Comparison of ENCODE assay signal across 9 cellular contexts in genomic region chr9:98575379-98576346, GRCh38.
DNase-seq lines count a peak whose midpoint lies in the region; ATAC-seq, FAIRE-seq and TF ChIP-seq lines count a peak whose summit lies in the region.
"Had no signal": no experiment of that assay in that cellular context is flagged by ENCODE, and none has a peak within 500 bp of the region (broad histone marks: within the 10 kb centered on the region; RNA-seq: fewer than 3 reads in every experiment).

No MANE protein-coding gene starts in this region.

- TF ChIP-seq POLR2A in GM12878 (IDR thresholded peaks at IDR 0.05; ENCODE audit: low read depth, low read length), result no peak

- intact Hi-C loops in activated CD4-positive, alpha-beta T cell treated with anti-CD3 and anti-CD28 coated beads, Interleukin-2, amount 10 ng/mL, durations not matched to agents 24 days and 14 days (cut with micrococcal nuclease), result no loop called here
- intact Hi-C loops in GM12878 (cut with micrococcal nuclease; ENCODE audit: unreplicated experiment), result loop anchor here (1.0 kb wide), 1 partner anchor 9 kb away; no protein-coding TSS in a partner anchor

- H4K20me1 ChIP-seq in Loucy (ENCODE audit: insufficient read depth, low read length, poor library complexity, severe bottlenecking) (no peaks in the 10 kb centered on the region), GM12878 (ENCODE audit: control insufficient read depth, insufficient read depth) (no peaks in the 10 kb centered on the region; the same call in 1 of the 2 replicates)

- DNase-seq in activated CD4-positive, alpha-beta T cell treated with anti-CD3 and anti-CD28 coated beads, Interleukin-2, amount 10 ng/mL, durations not matched to agents 24 days and 14 days, result peak; percentile 71
- no peak for DNase-seq in activated CD4-positive, alpha-beta T cell treated with anti-CD3 and anti-CD28 coated beads, Interleukin-2, amount 50 U/mL, for 4 hours
- DNase-seq in GM12878 (ENCODE audit: low read depth, low spot score), result peak; percentile 86
- DNase-seq in stimulated activated naive CD8-positive, alpha-beta T cell treated with anti-CD3 and anti-CD28 coated beads, Interleukin-15, Interleukin-2, amounts not matched to agents 100 U/mL and 50 U/mL, for 24 hours, result peak; percentile 53
- DNase-seq in NCI-H2171 (lab: John Stamatoyannopoulos, UW), result no peak
- no peak for DNase-seq in iPS-NIHi7 (ENCODE audit: extremely low spot score)

- CTCF ChIA-PET in HEK293 (lab: Yijun Ruan, JAX) (interaction anchor here (0.7 to 1.2 kb wide), 3 partner anchors 39 to 260 kb away, joined by 3 read pairs; no protein-coding TSS in a partner anchor), GM12878 (lab: Yijun Ruan, JAX) (interaction anchor here (0.6 to 2.4 kb wide), 2 partner anchors 39 to 100 kb away, joined by 4 to 11 read pairs; no protein-coding TSS in a partner anchor)

- H3K9ac ChIP-seq in Loucy (ENCODE audit: low read depth, low read length, poor library complexity, severe bottlenecking), result no peak overlapping the region
- no peak overlapping the region for H3K9ac ChIP-seq in GM12878 (ENCODE audit: control insufficient read depth, insufficient read depth, low read length)

- H3F3A ChIP-seq in Loucy (ENCODE audit: low read depth), result no peaks in the 10 kb centered on the region

- WGBS in GM12878 (ENCODE audit: insufficient coverage, insufficient replicate concordance, low lambda C conversion rate, missing lambda C conversion rate), result 0% methylated on average over 13 of the region's 13 CpGs

- peak; percentile 89 for FAIRE-seq in GM12878 (lab: Jason Lieb, UNC)

- TF ChIP-seq RAD21 in GM12878 (IDR thresholded peaks at IDR 0.05; ENCODE audit: insufficient read depth, low read depth, low read length), result no peak

- H3K4me3 ChIP-seq in HEK293 (ENCODE audit: low read depth, low read length) (no peak overlapping the region), Loucy (ENCODE audit: low read length, poor library complexity, severe bottlenecking) (peak overlapping the region; percentile 49), GM12878 (no peak overlapping the region)

- peak overlapping the region; percentile 63 for H3K4me2 ChIP-seq in Loucy (ENCODE audit: low read depth, low read length, poor library complexity, severe bottlenecking)
- peak overlapping the region; percentile 93 for H3K4me2 ChIP-seq in GM12878 (ENCODE audit: control insufficient read depth, insufficient read depth)

- no peak overlapping the region for H3K27ac ChIP-seq in HEK293 (ENCODE audit: extremely low read depth, low read depth, low read length)
- H3K27ac ChIP-seq in GM12878 (ENCODE audit: control insufficient read depth, insufficient read depth), result peak overlapping the region; percentile 31
- H3K27ac ChIP-seq: C4-2B had no signal

- H3K9me3 Mint-ChIP-seq in activated CD4-positive, alpha-beta T cell treated with anti-CD3 and anti-CD28 coated beads, Interleukin-2, amount 10 ng/mL, durations not matched to agents 24 days and 14 days, result peaks cover 6% of the 10 kb centered on the region

- no peak for TF ChIP-seq CTCF in HEK293 (tag by site-specific recombination; IDR thresholded peaks at IDR 0.05)
- no peak for TF ChIP-seq CTCF in Loucy (conservative IDR thresholded peaks at IDR 0.05; ENCODE audit: low read length)
- no peak for TF ChIP-seq CTCF in GM12878 (IDR thresholded peaks at IDR 0.05 in 2 of 3, conservative IDR thresholded peaks at IDR 0.05 in 1 of 3; ENCODE audit: control insufficient read depth in 2 of 3, extremely low read depth in 1 of 3, insufficient read depth in 1 of 3, low read depth in 3 of 3, low read length in 3 of 3)

- RAD21 ChIA-PET in GM12878 (lab: Charles Lee; ENCODE audit: unreplicated experiment), result no interaction called here

- H3K27me3 ChIP-seq in Loucy (ENCODE audit: insufficient read depth, low read length, poor library complexity, severe bottlenecking), result no peaks in the 10 kb centered on the region
- no peaks in the 10 kb centered on the region for H3K27me3 ChIP-seq in GM12878 (replicated peaks in 1 of 2; ENCODE audit: control insufficient read depth in 2 of 2, insufficient read depth in 2 of 2, low read length in 1 of 2)

- H3K79me2 ChIP-seq in Loucy (ENCODE audit: insufficient read depth, low read length), result no peaks in the 10 kb centered on the region
- no peaks in the 10 kb centered on the region for H3K79me2 ChIP-seq in GM12878 (ENCODE audit: control insufficient read depth, insufficient read depth, low read length)

- H2AFZ ChIP-seq in Loucy (ENCODE audit: low read length) (no peak overlapping the region), GM12878 (ENCODE audit: control insufficient read depth, low read depth, low read length) (no peak overlapping the region; the same call in 1 of the 2 replicates)

- H3K36me3 Mint-ChIP-seq in activated CD4-positive, alpha-beta T cell treated with anti-CD3 and anti-CD28 coated beads, Interleukin-2, amount 10 ng/mL, durations not matched to agents 24 days and 14 days (ENCODE audit: low read depth), result no peaks in the 10 kb centered on the region

- H3K4me1 Mint-ChIP-seq in activated CD4-positive, alpha-beta T cell treated with anti-CD3 and anti-CD28 coated beads, Interleukin-2, amount 10 ng/mL, durations not matched to agents 24 days and 14 days, result peaks cover 20% of the 10 kb centered on the region

- peak overlapping the region; percentile 76 for H3K27ac Mint-ChIP-seq in activated CD4-positive, alpha-beta T cell treated with anti-CD3 and anti-CD28 coated beads, Interleukin-2, amount 10 ng/mL, durations not matched to agents 24 days and 14 days

- H3K9me3 ChIP-seq in HEK293 (ENCODE audit: control insufficient read depth, insufficient read depth, low read depth, low read length) (no peaks in the 10 kb centered on the region), Loucy (ENCODE audit: insufficient read depth, low read depth, low read length) (no peaks in the 10 kb centered on the region), GM12878 (replicated peaks; ENCODE audit: control insufficient read depth, insufficient read depth, low read length) (peaks cover 3% of the 10 kb centered on the region; the same call in 2 of the 3 replicates)

- no peaks in the 10 kb centered on the region for H3K4me1 ChIP-seq in HEK293 (ENCODE audit: control insufficient read depth, insufficient read depth, low read length)
- H3K4me1 ChIP-seq in Loucy (ENCODE audit: insufficient read depth, low read length, poor library complexity, severe bottlenecking), result peaks cover 15% of the 10 kb centered on the region
- H3K4me1 ChIP-seq in GM12878 (ENCODE audit: control insufficient read depth, insufficient read depth, low read length), result peaks cover 28% of the 10 kb centered on the region

- peaks cover 41% of the 10 kb centered on the region for H3K27me3 Mint-ChIP-seq in activated CD4-positive, alpha-beta T cell treated with anti-CD3 and anti-CD28 coated beads, Interleukin-2, amount 10 ng/mL, durations not matched to agents 24 days and 14 days

- no peaks in the 10 kb centered on the region for H3K9me2 ChIP-seq in Loucy (replicated peaks; ENCODE audit: low read depth, low read length)

- SMC1A ChIA-PET in GM12878 (lab: Charles Lee; ENCODE audit: uncharacterized antibody, unreplicated experiment), result no interaction called here

- TF ChIP-seq EP300 in GM12878 (IDR thresholded peaks at IDR 0.05; ENCODE audit: borderline replicate concordance in 1 of 2, control insufficient read depth in 1 of 2, low read depth in 2 of 2, low read length in 2 of 2), result peak in 1 of 2 experiments; percentile 27; a peak in 1 of 4 replicates

- peak; percentile 87 for ATAC-seq in GM12878
- ATAC-seq in stimulated activated naive CD8-positive, alpha-beta T cell treated with anti-CD3 and anti-CD28 coated beads, Interleukin-15, Interleukin-2, amounts not matched to agents 100 U/mL and 50 U/mL, for 24 hours, result peak; percentile 62

- POLR2A ChIA-PET in HEK293 (lab: Yijun Ruan, JAX), result no interaction called here
- POLR2A ChIA-PET in GM12878 (lab: Charles Lee), result no interaction called here

- no peaks in the 10 kb centered on the region for H3K36me3 ChIP-seq in HEK293 (ENCODE audit: control insufficient read depth in 2 of 2, insufficient read depth in 1 of 2, low read length in 2 of 2)
- H3K36me3 ChIP-seq in Loucy (ENCODE audit: insufficient read depth, low read length), result no peaks in the 10 kb centered on the region
- no peaks in the 10 kb centered on the region for H3K36me3 ChIP-seq in GM12878 (ENCODE audit: control insufficient read depth in 2 of 2, insufficient read depth in 2 of 2, low read length in 1 of 2)

- no TSS peak for BruUV-seq in GM12878 (replicated peaks; lab: Mats Ljungman, UMichigan)

- H3K4me3 Mint-ChIP-seq in activated CD4-positive, alpha-beta T cell treated with anti-CD3 and anti-CD28 coated beads, Interleukin-2, amount 10 ng/mL, durations not matched to agents 24 days and 14 days, result peak overlapping the region; percentile 40

- in situ Hi-C loops in GM12878 (cut with MboI), result no loop called here

TF ChIP-seq in HEK293, 187 proteins besides CTCF, POLR2A, EP300 and RAD21 (continues in another document):
- TF ChIP-seq ZNF580 (tag by site-specific recombination; IDR thresholded peaks at IDR 0.05), result no peak
- TF ChIP-seq ZFHX2 (tag by site-specific recombination; conservative IDR thresholded peaks at IDR 0.05), result peak; percentile 79
- peak; percentile 84 for TF ChIP-seq EGR2 (tag by site-specific recombination; IDR thresholded peaks at IDR 0.05; ENCODE audit: low read depth)
- no peak for TF ChIP-seq ZNF623 (tag by site-specific recombination; IDR thresholded peaks at IDR 0.05)
- no peak for TF ChIP-seq FEZF1 (tag by site-specific recombination; IDR thresholded peaks at IDR 0.05)
- no peak for TF ChIP-seq ZNF747 (tag by site-specific recombination; IDR thresholded peaks at IDR 0.05)
- no peak for TF ChIP-seq ZNF621 (tag by site-specific recombination; IDR thresholded peaks at IDR 0.05)

TF ChIP-seq in GM12878, 131 proteins besides CTCF, POLR2A, EP300 and RAD21 (continues in another document):
- TF ChIP-seq ATF3 (IDR thresholded peaks at IDR 0.05; ENCODE audit: borderline replicate concordance, extremely low read depth, low read depth, low read length), result no peak
- no peak for TF ChIP-seq KLF5 (IDR thresholded peaks at IDR 0.05; ENCODE audit: partially characterized antibody)
- TF ChIP-seq MLLT1 (IDR thresholded peaks at IDR 0.05), result peak; percentile 83

Comparison
In these comparisons a context has a peak if more than half of its experiments do, and no peak if none do; other contexts are left out.
1. DNase-seq: peak in activated CD4-positive, alpha-beta T cell treated with anti-CD3 and anti-CD28 coated beads, Interleukin-2, amount 10 ng/mL, durations not matched to agents 24 days and 14 days (single experiment), GM12878 (single experiment) and stimulated activated naive CD8-positive, alpha-beta T cell treated with anti-CD3 and anti-CD28 coated beads, Interleukin-15, Interleukin-2, amounts not matched to agents 100 U/mL and 50 U/mL, for 24 hours (single experiment); none in activated CD4-positive, alpha-beta T cell treated with anti-CD3 and anti-CD28 coated beads, Interleukin-2, amount 50 U/mL, for 4 hours (0 of 2), NCI-H2171 (single experiment) and iPS-NIHi7 (single experiment).